Comparison of ENCODE assay signal across 13 cellular contexts in the genomic region with DNA sequence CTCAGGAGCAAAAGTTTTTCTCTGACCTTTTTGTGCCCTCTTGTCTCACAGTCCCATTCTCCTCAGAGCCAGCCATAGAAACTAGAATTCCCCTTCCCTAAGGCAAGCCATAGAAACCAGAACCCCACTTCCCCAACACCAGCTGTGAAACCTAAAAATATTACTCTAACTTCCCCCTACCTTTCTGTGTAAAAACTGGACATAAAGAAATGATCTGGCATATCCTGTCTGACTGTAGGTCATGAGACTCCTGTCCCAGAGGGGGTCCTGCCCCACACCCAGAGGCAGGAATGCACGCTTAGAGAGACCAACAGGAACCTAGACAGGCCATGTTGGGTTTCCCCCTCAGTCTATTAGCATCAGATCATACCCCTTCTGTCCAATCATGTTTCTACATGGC.
DNase-seq lines count a peak whose midpoint lies in the region; ATAC-seq, FAIRE-seq and TF ChIP-seq lines count a peak whose summit lies in the region.
"Had no signal": no experiment of that assay in that cellular context is flagged by ENCODE, and none has a peak within 500 bp of the region (broad histone marks: within the 10 kb centered on the region; RNA-seq: fewer than 3 reads in every experiment).

No MANE protein-coding gene starts in this region.

- no peaks in the 10 kb centered on the region for H3K36me3 Mint-ChIP-seq in activated naive CD8-positive, alpha-beta T cell treated with anti-CD3 and anti-CD28 coated beads for 36 hours

- no peak for TF ChIP-seq CTCF in GM12865 (IDR thresholded peaks at IDR 0.05; ENCODE audit: insufficient read depth, low read depth, low read length, missing control alignments)

- no peak for FAIRE-seq in urothelium cell line (lab: Jason Lieb, UNC)

- peaks cover 14% of the 10 kb centered on the region for H3K4me1 Mint-ChIP-seq in activated naive CD8-positive, alpha-beta T cell treated with anti-CD3 and anti-CD28 coated beads for 36 hours

- H3K4me3 Mint-ChIP-seq in activated naive CD8-positive, alpha-beta T cell treated with anti-CD3 and anti-CD28 coated beads for 36 hours: no peak overlapping the region
- H3K4me3 Mint-ChIP-seq: activated CD4-positive, alpha-beta memory T cell treated with anti-CD3 and anti-CD28 coated beads for 36 hours had no signal

- H3K9me3 Mint-ChIP-seq in activated naive CD8-positive, alpha-beta T cell treated with anti-CD3 and anti-CD28 coated beads for 36 hours: no peaks in the 10 kb centered on the region
- H3K9me3 Mint-ChIP-seq: activated CD4-positive, alpha-beta memory T cell treated with anti-CD3 and anti-CD28 coated beads for 36 hours had no signal

- H3K4me3 ChIP-seq in GM12865 (ENCODE audit: low read depth, low read length): no peak overlapping the region
- H3K4me3 ChIP-seq: BLaER1 had no signal

- peak; percentile 85 for DNase-seq in GM12865 (ENCODE audit: low read depth)
- no peak for DNase-seq in activated naive CD8-positive, alpha-beta T cell treated with anti-CD3 and anti-CD28 coated beads for 36 hours
- no peak for DNase-seq in stimulated activated CD4-positive, alpha-beta T cell treated with anti-CD3 and anti-CD28 coated beads, Interleukin-4, amount 100 ng/mL, for 1 hour
- no peak for DNase-seq in urothelium cell line (ENCODE audit: low spot score)
- no peak for DNase-seq in activated CD4-positive, CD25-positive, alpha-beta regulatory T cell (lab: John Stamatoyannopoulos, UW)
- no peak for DNase-seq in activated effector memory CD4-positive, alpha-beta T cell treated with Interleukin-2 at 50 U/mL for 16 hours
- DNase-seq: activated CD4-positive, alpha-beta memory T cell treated with anti-CD3 and anti-CD28 coated beads for 36 hours; brain microvascular endothelial cell had no signal

- peak overlapping the region; percentile 70 for H3K27ac Mint-ChIP-seq in activated naive CD8-positive, alpha-beta T cell treated with anti-CD3 and anti-CD28 coated beads for 36 hours
- H3K27ac Mint-ChIP-seq: activated CD4-positive, alpha-beta memory T cell treated with anti-CD3 and anti-CD28 coated beads for 36 hours had no signal

- ATAC-seq in GM19463 (IDR thresholded peaks at IDR 0.05; ENCODE audit: unreplicated experiment) (peak; percentile 91), HG03039 (IDR thresholded peaks at IDR 0.05; ENCODE audit: unreplicated experiment) (peak; percentile 87)
- ATAC-seq: left lobe of liver, Right ventricle myocardium inferior had no signal

- H3K27me3 Mint-ChIP-seq in activated naive CD8-positive, alpha-beta T cell treated with anti-CD3 and anti-CD28 coated beads for 36 hours: no peaks in the 10 kb centered on the region
- H3K27me3 Mint-ChIP-seq: activated CD4-positive, alpha-beta memory T cell treated with anti-CD3 and anti-CD28 coated beads for 36 hours had no signal
